23 cellular contexts compared by ENCODE assay signal in the genomic region with DNA sequence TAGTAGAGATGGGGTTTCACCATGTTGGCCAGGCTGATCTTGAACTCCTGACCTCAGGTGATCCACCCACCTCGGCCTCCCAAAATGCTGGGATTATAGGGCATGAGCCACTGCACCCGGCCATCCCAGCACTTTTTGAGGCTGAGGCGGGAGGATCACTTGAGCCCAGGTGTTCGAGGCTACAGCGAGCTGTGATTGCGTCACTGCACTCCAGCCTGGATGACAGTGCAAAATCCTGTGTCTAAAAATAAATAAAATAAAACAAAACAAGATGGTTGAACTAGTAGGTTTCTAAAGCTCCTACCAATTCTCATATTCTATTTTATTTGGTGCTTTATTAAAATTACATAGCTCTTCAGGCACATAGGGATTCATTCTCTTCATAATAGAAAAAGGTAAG.
"Had no signal": no experiment of that assay in that cellular context is flagged by ENCODE, and none has a peak within 500 bp of the region (broad histone marks: within the 10 kb centered on the region; RNA-seq: fewer than 3 reads in every experiment).

No MANE protein-coding gene starts in this region.

- H3K9me3 ChIP-seq: Peyer's patch, SJSA1 had no signal

- H3K27me3 ChIP-seq: Peyer's patch, SJSA1 had no signal

- DNase-seq: Kasumi-1, MM.1S, NCI-H1105 treated with DMSO at 0.1 percent for 48 hours, NCI-H1417 treated with DMSO at 0.1 percent for 48 hours, NCI-H1694 treated with DMSO at 0.1 percent for 48 hours, NCI-H1930, NCI-H2081 treated with DMSO at 0.1 percent for 48 hours, NCI-H2171, NCI-H226, NCI-H446, NCI-H510A, NCI-H524 treated with DMSO at 0.1 percent for 48 hours, NCI-H69, NCI-H774, PC-3, Peyer's patch, SIG-M5 had no signal

- ATAC-seq: PC-3, Right ventricle myocardium inferior had no signal

- H3K9ac ChIP-seq: KMS-11 had no signal

- H3K4me3 ChIP-seq: Peyer's patch, SJSA1, SK-N-MC had no signal

- H3K4me2 ChIP-seq: KMS-11 had no signal

- H3K27ac ChIP-seq: HL-60, KMS-11, Peyer's patch, SK-N-MC had no signal

- FAIRE-seq: HTR-8/SVneo had no signal

- H3K4me1 ChIP-seq: Peyer's patch had no signal

- H3K36me3 ChIP-seq: Peyer's patch, SJSA1 had no signal
